Comparison of ENCODE assay signal across 10 cellular contexts in the genomic region with DNA sequence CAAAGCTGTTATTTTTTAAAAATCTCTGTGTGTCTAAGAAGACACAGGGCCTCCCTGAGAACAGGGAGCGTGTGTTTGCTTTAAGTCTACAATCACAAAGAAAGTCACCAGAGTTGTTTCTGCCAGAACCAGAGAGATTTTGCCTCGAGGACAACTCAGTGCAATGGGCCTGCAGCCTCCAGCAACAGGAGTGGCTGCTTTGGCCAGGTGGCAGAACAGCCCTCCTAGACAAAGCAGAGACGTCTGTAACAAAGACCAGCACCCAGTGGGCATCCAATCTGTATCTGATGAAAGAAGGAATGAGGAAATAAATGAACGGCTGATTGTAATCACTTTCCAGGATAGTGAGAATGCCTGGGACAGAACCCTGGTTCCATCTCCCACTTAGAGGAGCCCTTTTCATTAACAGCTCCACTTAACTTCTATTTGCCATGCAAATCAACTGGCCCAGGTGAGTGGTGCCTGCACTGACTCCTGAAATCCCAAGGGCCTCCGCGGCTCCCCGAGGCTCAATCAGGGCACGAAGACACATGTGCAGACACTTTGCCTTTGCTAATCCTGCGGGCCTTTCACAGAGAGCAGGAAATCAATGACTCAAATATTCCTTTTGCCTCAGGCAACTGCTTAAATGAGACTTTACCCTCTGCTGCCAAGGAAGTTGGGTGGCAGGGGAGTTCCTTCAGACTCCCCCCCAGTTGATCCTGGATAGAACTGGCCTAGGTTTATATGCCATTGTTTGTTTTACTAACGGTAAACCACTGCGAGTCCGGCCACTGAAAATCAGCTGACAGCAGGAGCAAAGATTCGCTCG.
DNase-seq lines count a peak whose midpoint lies in the region; ATAC-seq and TF ChIP-seq lines count a peak whose summit lies in the region.
"Had no signal": no experiment of that assay in that cellular context is flagged by ENCODE, and none has a peak within 500 bp of the region (broad histone marks: within the 10 kb centered on the region; RNA-seq: fewer than 3 reads in every experiment).

No MANE protein-coding gene starts in this region.

- H3K4me3 ChIP-seq in epithelial cell of esophagus (ENCODE audit: low read length), result no peak overlapping the region
- H3K4me3 ChIP-seq: esophagus muscularis mucosa had no signal

- no peak for ATAC-seq in left cardiac atrium
- no peak for ATAC-seq in GM18909 (IDR thresholded peaks at IDR 0.05; ENCODE audit: poor library complexity, unreplicated experiment)

- intact Hi-C loops in left cardiac atrium (cut with DNase I), result no loop called here

- no peak for TF ChIP-seq CTCF in epithelial cell of esophagus (IDR thresholded peaks at IDR 0.05; ENCODE audit: insufficient read depth, low read depth, low read length, missing control alignments)

- peak; percentile 13 for DNase-seq in NCI-H1105 treated with DMSO at 0.1 percent for 48 hours (lab: John Stamatoyannopoulos, UW)
- no peak for DNase-seq in NCI-H1105 (lab: John Stamatoyannopoulos, UW)
- peak; percentile 76 for DNase-seq in NCI-H526 treated with DMSO at 0.1 percent for 48 hours (lab: John Stamatoyannopoulos, UW)
- DNase-seq in epithelial cell of esophagus (ENCODE audit: low read depth), result peak; percentile 91
- peak; percentile 76 for DNase-seq in pulmonary artery endothelial cell (ENCODE audit: low read depth, low spot score)
- DNase-seq in UCSD-AML1 (lab: John Stamatoyannopoulos, UW; ENCODE audit: unreplicated experiment), result no peak
- no peak for DNase-seq in left cardiac atrium
- DNase-seq: NCI-H510A treated with DMSO at 0.1 percent for 48 hours had no signal

Comparison
In these comparisons a context has a peak if more than half of its experiments do, and no peak if none do; other contexts are left out.
1. DNase-seq: peak in NCI-H1105 treated with DMSO at 0.1 percent for 48 hours (single experiment), NCI-H526 treated with DMSO at 0.1 percent for 48 hours (single experiment), epithelial cell of esophagus (single experiment) and pulmonary artery endothelial cell (single experiment); none in NCI-H1105 (single experiment), UCSD-AML1 (single experiment) and left cardiac atrium (single experiment).